In genomic region chr9:100070642-100071041, GRCh38 we compare ENCODE assay signal across 18 cellular contexts.
"Had no signal": no experiment of that assay in that cellular context is flagged by ENCODE, and none has a peak within 500 bp of the region (broad histone marks: within the 10 kb centered on the region; RNA-seq: fewer than 3 reads in every experiment).

No MANE protein-coding gene starts in this region.

- FAIRE-seq: bronchial epithelial cell had no signal

- H3K27ac ChIP-seq: dorsolateral prefrontal cortex, hepatocyte had no signal

- H3K4me3 ChIP-seq: dorsolateral prefrontal cortex, hepatocyte, mucosa of descending colon had no signal

- H3K9me3 Mint-ChIP-seq: activated T-helper 17 cell treated with anti-CD3 and anti-CD28 coated beads, Interleukin-2, amount 50 U/mL, for 72 hours had no signal

- H3K9me3 ChIP-seq: mucosa of descending colon had no signal

- H3K4me2 ChIP-seq: hepatocyte had no signal

- H3K4me3 Mint-ChIP-seq: activated T-helper 17 cell treated with anti-CD3 and anti-CD28 coated beads, Interleukin-2, amount 50 U/mL, for 72 hours; naive thymus-derived CD8-positive, alpha-beta T cell had no signal

- H3K27me3 ChIP-seq: dorsolateral prefrontal cortex, hepatocyte had no signal

- H2AFZ ChIP-seq: hepatocyte had no signal

- DNase-seq: activated CD4-positive, alpha-beta T cell treated with anti-CD3 and anti-CD28 coated beads, Interleukin-2, amount 50 U/mL, for 1 hour; activated CD8-positive, alpha-beta memory T cell treated with anti-CD3 and anti-CD28 coated beads for 24 hours; activated naive CD4-positive, alpha-beta T cell treated with Interleukin-2 at 50 U/mL for 16 hours; aorta; dorsolateral prefrontal cortex; islet precursor cell; mucosa of descending colon; naive thymus-derived CD8-positive, alpha-beta T cell; posterior cingulate gyrus; retina; stimulated activated CD4-positive, alpha-beta T cell treated with anti-CD3 and anti-CD28 coated beads, Interleukin-12 subunit alpha, Interleukin-12 subunit beta, amount 100 ng/mL, for 4 hours; stimulated activated CD4-positive, alpha-beta T cell treated with anti-CD3 and anti-CD28 coated beads, Interleukin-2, amount 100 ng/mL, for 24 hours had no signal

- H3K27me3 Mint-ChIP-seq: activated T-helper 17 cell treated with anti-CD3 and anti-CD28 coated beads, Interleukin-2, amount 50 U/mL, for 72 hours; naive thymus-derived CD8-positive, alpha-beta T cell had no signal

- H3K27ac Mint-ChIP-seq: activated T-helper 17 cell treated with anti-CD3 and anti-CD28 coated beads, Interleukin-2, amount 50 U/mL, for 72 hours had no signal

- ATAC-seq: activated CD4-positive, CD25-positive, alpha-beta regulatory T cell treated with anti-CD3 and anti-CD28 coated beads, Interleukin-2, amount 50 U/mL, for 24 hours; activated T-helper 17 cell treated with anti-CD3 and anti-CD28 coated beads, Interleukin-2, amount 50 U/mL, for 72 hours; esophagus mucosa; left lobe of liver; mucosa of descending colon; naive thymus-derived CD8-positive, alpha-beta T cell had no signal
